In genomic region chr15:71436854-71437253, GRCh38 we compare ENCODE assay signal across 26 cellular contexts.
"Had no signal": no experiment of that assay in that cellular context is flagged by ENCODE, and none has a peak within 500 bp of the region (broad histone marks: within the 10 kb centered on the region; RNA-seq: fewer than 3 reads in every experiment).

No MANE protein-coding gene starts in this region.

- FAIRE-seq: islet of Langerhans, small intestine had no signal

- H3K4me2 ChIP-seq: hepatocyte had no signal

- H3K79me2 ChIP-seq: hepatocyte, parathyroid adenoma had no signal

- H3K4me3 ChIP-seq: colonic mucosa, esophagus muscularis mucosa, gastroesophageal sphincter, heart left ventricle, hepatocyte, lower lobe of right lung, mucosa of descending colon, prostate gland, right atrium auricular region, transverse colon, upper lobe of right lung, uterus had no signal

- H3K27ac ChIP-seq: colonic mucosa, esophagus muscularis mucosa, foreskin keratinocyte, gastroesophageal sphincter, hepatocyte, lower lobe of right lung, neutrophil, parathyroid adenoma, prostate gland, right atrium auricular region, transverse colon, upper lobe of right lung, uterus had no signal

- H3K9me3 ChIP-seq: colonic mucosa, esophagus muscularis mucosa, gastroesophageal sphincter, lower lobe of right lung, mucosa of descending colon, neutrophil, prostate gland, right atrium auricular region, transverse colon, upper lobe of right lung, uterus had no signal

- ATAC-seq: foreskin keratinocyte; gastroesophageal sphincter; left cardiac atrium; left ventricle myocardium superior; mucosa of descending colon; natural killer cell treated with Interleukin-12 subunit alpha and Interleukin-12 subunit beta and Interleukin-15 and Interleukin-18, amount 100 ng/mL, for 72 hours; stimulated activated naive B cell treated with anti-CD40 and anti-IgM and Interleukin-4, amounts not matched to agents 10 μg/mL and 1 μg/mL and 100 μg/mL, for 72 hours; upper lobe of right lung had no signal

- H3K4me1 ChIP-seq: colonic mucosa, gastroesophageal sphincter, parathyroid adenoma, upper lobe of right lung, uterus had no signal

- H3K36me3 ChIP-seq: colonic mucosa, esophagus muscularis mucosa, gastroesophageal sphincter, heart left ventricle, lower lobe of right lung, neutrophil, prostate gland, right atrium auricular region, transverse colon, upper lobe of right lung, uterus had no signal

- DNase-seq: colonic mucosa; effector CD8-positive, alpha-beta T cell; endodermal cell; foreskin keratinocyte; heart left ventricle; left cardiac atrium; left ventricle myocardium superior; lower lobe of right lung; mucosa of descending colon; naive B cell; small intestine; stimulated activated CD4-positive, alpha-beta T cell treated with anti-CD3 and anti-CD28 coated beads, Interleukin-15, amount 100 ng/mL, for 24 hours; stimulated activated CD4-positive, alpha-beta T cell treated with anti-CD3 and anti-CD28 coated beads, Interleukin-2, amount 100 ng/mL, for 48 hours; stimulated activated naive B cell treated with anti-CD40 and anti-IgM and Interleukin-4, amounts not matched to agents 10 μg/mL and 1 μg/mL and 100 μg/mL, for 72 hours; transverse colon; upper lobe of right lung; uterus had no signal

- H2AFZ ChIP-seq: hepatocyte, parathyroid adenoma had no signal

- H3K27me3 ChIP-seq: colonic mucosa, esophagus muscularis mucosa, foreskin keratinocyte, gastroesophageal sphincter, heart left ventricle, hepatocyte, neutrophil, right atrium auricular region, transverse colon, upper lobe of right lung, uterus had no signal

- H3K9ac ChIP-seq: parathyroid adenoma had no signal
